Comparison of ENCODE assay signal across 22 cellular contexts in genomic region chr4:31701256-31701655, GRCh38.
DNase-seq lines count a peak whose midpoint lies in the region; ATAC-seq and TF ChIP-seq lines count a peak whose summit lies in the region.
"Had no signal": no experiment of that assay in that cellular context is flagged by ENCODE, and none has a peak within 500 bp of the region (broad histone marks: within the 10 kb centered on the region; RNA-seq: fewer than 3 reads in every experiment).

No MANE protein-coding gene starts in this region.

- H3K36me3 ChIP-seq in neuronal stem cell (replicated peaks in 1 of 2; ENCODE audit: control insufficient read depth in 2 of 2, insufficient read depth in 2 of 2, low read length in 2 of 2) (no peaks in the 10 kb centered on the region), A673 (ENCODE audit: insufficient read depth, low read length, poor library complexity, severe bottlenecking) (no peaks in the 10 kb centered on the region)
- H3K36me3 ChIP-seq: BE2C; BLaER1 treated with 17β-estradiol and CSF1 and Interleukin-3, amounts not matched to agents 10 nM and 100 nM had no signal

- H3K4ac ChIP-seq in neuronal stem cell (ENCODE audit: low read length) = no peak overlapping the region

- H3K27me3 Mint-ChIP-seq in endothelial cell (ENCODE audit: unreplicated experiment) = peaks cover 3% of the 10 kb centered on the region
- H3K27me3 Mint-ChIP-seq: CD4-positive, alpha-beta T cell; CD8-positive, alpha-beta memory T cell had no signal

- H3K4me1 ChIP-seq in neuronal stem cell (ENCODE audit: control insufficient read depth in 2 of 2, insufficient read depth in 1 of 2, low read depth in 1 of 2, low read length in 2 of 2) (no peaks in the 10 kb centered on the region), A673 (ENCODE audit: insufficient read depth, low read length, poor library complexity, severe bottlenecking) (no peaks in the 10 kb centered on the region)
- H3K4me1 ChIP-seq: BE2C; BLaER1 treated with 17β-estradiol and CSF1 and Interleukin-3, amounts not matched to agents 10 nM and 100 nM had no signal

- peak overlapping the region; percentile 34 for H3K23ac ChIP-seq in neuronal stem cell (ENCODE audit: low read depth, low read length, poor library complexity)

- H3K4me3 ChIP-seq in neuronal stem cell (ENCODE audit: low read length in 2 of 2) (no peak overlapping the region), A673 (ENCODE audit: low read depth, low read length, poor library complexity, severe bottlenecking) (no peak overlapping the region)
- H3K4me3 ChIP-seq: BLaER1 treated with 17β-estradiol and CSF1 and Interleukin-3, amounts not matched to agents 10 nM and 100 nM; GM12878; GM23248 had no signal

- H3K9me3 Mint-ChIP-seq in endothelial cell (ENCODE audit: unreplicated experiment) = no peaks in the 10 kb centered on the region

- ATAC-seq in Right ventricle myocardium inferior (no peak), Right ventricle myocardium superior (ENCODE audit: poor library complexity) (no peak)
- ATAC-seq: GM12878 had no signal

- H3K36me3 Mint-ChIP-seq in endothelial cell (ENCODE audit: low read depth, unreplicated experiment) = no peaks in the 10 kb centered on the region
- H3K36me3 Mint-ChIP-seq: CD14-positive monocyte; CD8-positive, alpha-beta memory T cell had no signal

- no peak overlapping the region for H2AFZ ChIP-seq in neuronal stem cell (ENCODE audit: low read length)
- H2AFZ ChIP-seq: GM23248 had no signal

- no peak overlapping the region for H2BK120ac ChIP-seq in neuronal stem cell (ENCODE audit: low read depth, low read length)

- no peak overlapping the region for H2AK5ac ChIP-seq in neuronal stem cell (ENCODE audit: low read depth, low read length)

- no peak overlapping the region for H3K18ac ChIP-seq in neuronal stem cell (ENCODE audit: low read length)

- H2BK15ac ChIP-seq in neuronal stem cell (ENCODE audit: low read length) = no peak overlapping the region

- POLR2A ChIA-PET in A673 (lab: Charles Lee; ENCODE audit: low non-redundant PET) = interaction anchor here (0.5 kb wide), 1 partner anchor 1090 kb away, joined by 3 read pairs; no protein-coding TSS in a partner anchor

- intact Hi-C loops in Right ventricle myocardium inferior (cut with DNase I) (no loop called here), Right ventricle myocardium superior (cut with DNase I) (no loop called here), A673 (cut with micrococcal nuclease; ENCODE audit: unreplicated experiment) (no loop called here)

- CTCF ChIA-PET in A673 (lab: Charles Lee) = no interaction called here

- no peak overlapping the region for H2BK12ac ChIP-seq in neuronal stem cell (ENCODE audit: low read length)

- H3K14ac ChIP-seq in neuronal stem cell (ENCODE audit: low read length) = no peak overlapping the region

- peaks cover 2 to 3% of the 10 kb centered on the region in 2 donors for H3K9me3 ChIP-seq in neuronal stem cell (replicated peaks in 1 of 2; ENCODE audit: control insufficient read depth in 2 of 2, insufficient read depth in 1 of 2, low read depth in 1 of 2, low read length in 2 of 2)
- peaks cover 4% of the 10 kb centered on the region for H3K9me3 ChIP-seq in A673 (ENCODE audit: low read depth, low read length, poor library complexity, severe bottlenecking)
- H3K9me3 ChIP-seq: BE2C had no signal

- H4K8ac ChIP-seq in neuronal stem cell (ENCODE audit: low read depth, low read length) = no peak overlapping the region

- H3K79me1 ChIP-seq in neuronal stem cell (ENCODE audit: low read depth, low read length) = no peaks in the 10 kb centered on the region

- no peak for TF ChIP-seq CTCF in endothelial cell (IDR thresholded peaks at IDR 0.05; ENCODE audit: unreplicated experiment)
- no peak for TF ChIP-seq CTCF in A673 (conservative IDR thresholded peaks at IDR 0.05; ENCODE audit: low read depth, low read length)

- no peak overlapping the region for H3K27ac ChIP-seq in neuronal stem cell (replicated peaks; ENCODE audit: low read length)
- H3K27ac ChIP-seq in A673 (ENCODE audit: low read depth, low read length, poor library complexity, severe bottlenecking) = no peak overlapping the region
- H3K27ac ChIP-seq: 22Rv1; BLaER1 treated with 17β-estradiol and CSF1 and Interleukin-3, amounts not matched to agents 10 nM and 100 nM; GM23248 had no signal

- no peak overlapping the region for H3K4me2 ChIP-seq in neuronal stem cell (ENCODE audit: insufficient read depth, low read length, poor library complexity, severe bottlenecking)
- H3K4me2 ChIP-seq: BLaER1 treated with 17β-estradiol and CSF1 and Interleukin-3, amounts not matched to agents 10 nM and 100 nM had no signal

- DNase-seq in Right ventricle myocardium inferior (ENCODE audit: missing footprints) (peak; percentile 45), Right ventricle myocardium superior (no peak), endothelial cell (ENCODE audit: low spot score) (no peak), neuronal stem cell (ENCODE audit: low spot score) (no peak), A673 (ENCODE audit: low spot score) (no peak), hypothalamus (lab: John Stamatoyannopoulos, UW) (no peak)
- DNase-seq: ACHN; AML-193; BE2C; CD4-positive, alpha-beta T cell; CD8-positive, alpha-beta memory T cell; DMS 273 treated with DMSO at 0.1 percent for 48 hours; DMS79; EL; GDM1; GM23248; H7; HCEC 1CT had no signal

- no TSS peak for BruUV-seq in A673 (replicated peaks; lab: Mats Ljungman, UMichigan)

- no peak overlapping the region for H3K4me3 Mint-ChIP-seq in endothelial cell (ENCODE audit: unreplicated experiment)
- H3K4me3 Mint-ChIP-seq: CD14-positive monocyte; CD4-positive, alpha-beta T cell; CD8-positive, alpha-beta memory T cell had no signal

- H3K27me3 ChIP-seq in neuronal stem cell (ENCODE audit: control insufficient read depth in 3 of 3, insufficient read depth in 3 of 3, low read depth in 1 of 3, low read length in 3 of 3) (no peaks in the 10 kb centered on the region), A673 (replicated peaks; ENCODE audit: insufficient read depth, low read depth, low read length, poor library complexity) (no peaks in the 10 kb centered on the region)
- H3K27me3 ChIP-seq: BE2C; BLaER1 treated with 17β-estradiol and CSF1 and Interleukin-3, amounts not matched to agents 10 nM and 100 nM had no signal

- H2BK5ac ChIP-seq in neuronal stem cell (ENCODE audit: low read length) = no peak overlapping the region

- no peak overlapping the region for H3K9ac ChIP-seq in neuronal stem cell (ENCODE audit: low read depth, low read length, poor library complexity)
- H3K9ac ChIP-seq: BLaER1 treated with 17β-estradiol and CSF1 and Interleukin-3, amounts not matched to agents 10 nM and 100 nM; GM23248 had no signal

- H4K91ac ChIP-seq in neuronal stem cell (ENCODE audit: low read depth, low read length, poor library complexity) = no peak overlapping the region

- H3K4me1 Mint-ChIP-seq in endothelial cell (ENCODE audit: unreplicated experiment) = no peaks in the 10 kb centered on the region
- H3K4me1 Mint-ChIP-seq: CD14-positive monocyte; CD8-positive, alpha-beta memory T cell had no signal

- peak overlapping the region; percentile 55 for H3K27ac Mint-ChIP-seq in endothelial cell (ENCODE audit: unreplicated experiment)
- H3K27ac Mint-ChIP-seq: CD4-positive, alpha-beta T cell; CD8-positive, alpha-beta memory T cell had no signal

- WGBS in neuronal stem cell (ENCODE audit: extremely low coverage in 2 of 2, insufficient read length in 2 of 2, insufficient replicate concordance in 1 of 2), 2 donors = no CpG with 5 or more reads among the region's 16 CpGs
